39 cellular contexts compared by ENCODE assay signal in genomic region chr1:7712731-7713323, GRCh38.
"Had no signal": no experiment of that assay in that cellular context is flagged by ENCODE, and none has a peak within 500 bp of the region (broad histone marks: within the 10 kb centered on the region; RNA-seq: fewer than 3 reads in every experiment).

No MANE protein-coding gene starts in this region.

- H3K4me3 Mint-ChIP-seq: activated naive CD4-positive, alpha-beta T cell treated with anti-CD3 and anti-CD28 coated beads for 36 hours; activated naive CD4-positive, alpha-beta T cell treated with anti-CD3 and anti-CD28 coated beads, Interleukin-2, amount 10 ng/mL, durations not matched to agents 7 days and 5 days; activated naive CD4-positive, alpha-beta T cell treated with anti-CD3 and anti-CD28 coated beads, Interleukin-2, amount 50 U/mL, for 24 hours; activated naive CD8-positive, alpha-beta T cell; activated naive CD8-positive, alpha-beta T cell treated with anti-CD3 and anti-CD28 coated beads, Interleukin-2, amount 10 ng/mL, durations not matched to agents 7 days and 5 days; activated naive CD8-positive, alpha-beta T cell treated with anti-CD3 and anti-CD28 coated beads, Interleukin-2, amount 50 U/mL, for 24 hours; activated T-cell treated with anti-CD3 and anti-CD28 coated beads, Interleukin-2, amount 50 U/mL, for 24 hours; activated T-cell treated with anti-CD3 and anti-CD28 coated beads, Interleukin-2, amount 50 U/mL, for 4 hours; activated T-cell treated with anti-CD3 and anti-CD28 coated beads, Interleukin-2, amount 50 U/mL, for 72 hours; activated T-helper 1 cell treated with anti-CD3 and anti-CD28 coated beads, Interleukin-12 subunit alpha, Interleukin-12 subunit beta, Interleukin-2, Interleukin-4 antibody, amounts not matched to agents 30 ng/mL and 10 ng/mL and 1 ng/mL, durations not matched to agents 14 hours and 24 hours and 36 hours; activated T-helper 17 cell treated with anti-CD3 and anti-CD28 coated beads, Interleukin-2, amount 50 U/mL, for 72 hours; central memory CD8-positive, alpha-beta T cell had no signal

- H3K27ac Mint-ChIP-seq: activated naive CD4-positive, alpha-beta T cell treated with anti-CD3 and anti-CD28 coated beads for 36 hours; activated naive CD4-positive, alpha-beta T cell treated with anti-CD3 and anti-CD28 coated beads, Interleukin-2, amount 10 ng/mL, durations not matched to agents 7 days and 5 days; activated naive CD4-positive, alpha-beta T cell treated with anti-CD3 and anti-CD28 coated beads, Interleukin-2, amount 50 U/mL, for 24 hours; activated naive CD4-positive, alpha-beta T cell treated with anti-CD3 and anti-CD28 coated beads, Interleukin-2, amount 50 U/mL, for 72 hours; activated naive CD8-positive, alpha-beta T cell; activated naive CD8-positive, alpha-beta T cell treated with anti-CD3 and anti-CD28 coated beads, Interleukin-2, amount 10 ng/mL, durations not matched to agents 7 days and 5 days; activated naive CD8-positive, alpha-beta T cell treated with anti-CD3 and anti-CD28 coated beads, Interleukin-2, amount 50 U/mL, for 24 hours; activated T-cell treated with anti-CD3 and anti-CD28 coated beads, Interleukin-2, amount 50 U/mL, for 24 hours; activated T-cell treated with anti-CD3 and anti-CD28 coated beads, Interleukin-2, amount 50 U/mL, for 72 hours; activated T-helper 1 cell treated with anti-CD3 and anti-CD28 coated beads, Interleukin-12 subunit alpha, Interleukin-12 subunit beta, Interleukin-2, Interleukin-4 antibody, amounts not matched to agents 30 ng/mL and 10 ng/mL and 1 ng/mL, durations not matched to agents 14 hours and 24 hours and 36 hours; activated T-helper 17 cell treated with anti-CD3 and anti-CD28 coated beads, Interleukin-2, amount 50 U/mL, for 72 hours; activated T-helper 2 cell treated with anti-CD3 and anti-CD28 coated beads, Interferon-gamma antibody, Interleukin-2, Interleukin-4, amounts not matched to agents 10 μg/mL and 5 μg/mL and 100 μg/mL, durations not matched to agents 14 hours and 24 hours and 36 hours had no signal

- H3K27me3 Mint-ChIP-seq: activated T-helper 17 cell treated with anti-CD3 and anti-CD28 coated beads, Interleukin-2, amount 50 U/mL, for 72 hours had no signal

- ATAC-seq: activated naive CD4-positive, alpha-beta T cell treated with anti-CD3 and anti-CD28 coated beads, Interleukin-2, amount 50 U/mL, for 72 hours; activated naive CD8-positive, alpha-beta T cell treated with anti-CD3 and anti-CD28 coated beads, Interleukin-2, amount 50 U/mL, for 24 hours; activated T-cell treated with anti-CD3 and anti-CD28 coated beads, Interleukin-2, amount 50 U/mL, for 4 hours; activated T-cell treated with anti-CD3 and anti-CD28 coated beads, Interleukin-2, amount 50 U/mL, for 72 hours; activated T-helper 17 cell treated with anti-CD3 and anti-CD28 coated beads, Interleukin-2, amount 50 U/mL, for 72 hours; body of pancreas had no signal

- H3K27ac ChIP-seq: adrenal gland, ascending aorta, body of pancreas, brain microvascular endothelial cell, breast epithelium, cardiac muscle cell had no signal

- H3K36me3 ChIP-seq: adrenal gland, ascending aorta, brain microvascular endothelial cell, breast epithelium, cardiac muscle cell had no signal

- H3K4me1 Mint-ChIP-seq: activated naive CD4-positive, alpha-beta T cell treated with anti-CD3 and anti-CD28 coated beads, Interleukin-2, amount 10 ng/mL, durations not matched to agents 7 days and 5 days; activated naive CD4-positive, alpha-beta T cell treated with anti-CD3 and anti-CD28 coated beads, Interleukin-2, amount 50 U/mL, for 24 hours; activated naive CD8-positive, alpha-beta T cell treated with anti-CD3 and anti-CD28 coated beads, Interleukin-2, amount 10 ng/mL, durations not matched to agents 7 days and 5 days; activated naive CD8-positive, alpha-beta T cell treated with anti-CD3 and anti-CD28 coated beads, Interleukin-2, amount 50 U/mL, for 24 hours; activated T-helper 17 cell treated with anti-CD3 and anti-CD28 coated beads, Interleukin-2, amount 50 U/mL, for 72 hours; central memory CD8-positive, alpha-beta T cell had no signal

- DNase-seq: activated effector memory CD4-positive, alpha-beta T cell treated with anti-CD3 and anti-CD28 coated beads, Interleukin-2, amount 50 U/mL, for 16 hours; activated effector memory CD4-positive, alpha-beta T cell treated with Interleukin-2 at 50 U/mL for 16 hours; activated gamma-delta T cell; activated gamma-delta T cell treated with Interleukin-2 at 50 U/mL for 16 hours; activated naive CD4-positive, alpha-beta T cell; activated naive CD4-positive, alpha-beta T cell treated with anti-CD3 and anti-CD28 coated beads for 36 hours; activated naive CD4-positive, alpha-beta T cell treated with anti-CD3 and anti-CD28 coated beads, Interleukin-2, amount 10 ng/mL, durations not matched to agents 7 days and 5 days; activated naive CD4-positive, alpha-beta T cell treated with anti-CD3 and anti-CD28 coated beads, Interleukin-2, amount 50 U/mL, for 16 hours; activated naive CD4-positive, alpha-beta T cell treated with Interleukin-2 at 50 U/mL for 16 hours; activated naive CD8-positive, alpha-beta T cell treated with anti-CD3 and anti-CD28 coated beads, Interleukin-2, amount 10 ng/mL, durations not matched to agents 7 days and 5 days; activated naive CD8-positive, alpha-beta T cell treated with anti-CD3 and anti-CD28 coated beads, Interleukin-2, amount 50 U/mL, for 24 hours; activated T-cell treated with anti-CD3 and anti-CD28 coated beads for 4 hours; activated T-cell treated with anti-CD3 and anti-CD28 coated beads, Interleukin-2, amount 50 U/mL, for 1 hour; activated T-cell treated with anti-CD3 and anti-CD28 coated beads, Interleukin-2, amount 50 U/mL, for 24 hours; activated T-cell treated with anti-CD3 and anti-CD28 coated beads, Interleukin-2, amount 50 U/mL, for 4 hours; activated T-cell treated with anti-CD3 and anti-CD28 coated beads, Interleukin-2, amount 50 U/mL, for 48 hours; activated T-cell treated with anti-CD3 and anti-CD28 coated beads, Interleukin-2, amount 50 U/mL, for 72 hours; adrenal gland; amniotic stem cell; amygdala; anterior cingulate cortex; aorta; body of pancreas; brain microvascular endothelial cell; caudate nucleus; central memory CD4-positive, alpha-beta T cell; cerebellar nuclear complex had no signal

- H3K9me3 ChIP-seq: adrenal gland, ascending aorta, body of pancreas, breast epithelium had no signal

- H3K9me3 Mint-ChIP-seq: activated naive CD4-positive, alpha-beta T cell treated with anti-CD3 and anti-CD28 coated beads for 36 hours; activated naive CD4-positive, alpha-beta T cell treated with anti-CD3 and anti-CD28 coated beads, Interleukin-2, amount 10 ng/mL, durations not matched to agents 7 days and 5 days; activated naive CD4-positive, alpha-beta T cell treated with anti-CD3 and anti-CD28 coated beads, Interleukin-2, amount 50 U/mL, for 24 hours; activated naive CD4-positive, alpha-beta T cell treated with anti-CD3 and anti-CD28 coated beads, Interleukin-2, amount 50 U/mL, for 72 hours; activated naive CD8-positive, alpha-beta T cell treated with anti-CD3 and anti-CD28 coated beads, Interleukin-2, amount 10 ng/mL, durations not matched to agents 7 days and 5 days; activated naive CD8-positive, alpha-beta T cell treated with anti-CD3 and anti-CD28 coated beads, Interleukin-2, amount 50 U/mL, for 24 hours; activated T-cell treated with anti-CD3 and anti-CD28 coated beads, Interleukin-2, amount 50 U/mL, for 24 hours; activated T-cell treated with anti-CD3 and anti-CD28 coated beads, Interleukin-2, amount 50 U/mL, for 4 hours; activated T-cell treated with anti-CD3 and anti-CD28 coated beads, Interleukin-2, amount 50 U/mL, for 72 hours; activated T-helper 1 cell treated with anti-CD3 and anti-CD28 coated beads, Interleukin-12 subunit alpha, Interleukin-12 subunit beta, Interleukin-2, Interleukin-4 antibody, amounts not matched to agents 30 ng/mL and 10 ng/mL and 1 ng/mL, durations not matched to agents 14 hours and 24 hours and 36 hours; activated T-helper 17 cell treated with anti-CD3 and anti-CD28 coated beads, Interleukin-2, amount 50 U/mL, for 72 hours; activated T-helper 2 cell treated with anti-CD3 and anti-CD28 coated beads, Interferon-gamma antibody, Interleukin-2, Interleukin-4, amounts not matched to agents 10 μg/mL and 5 μg/mL and 100 μg/mL, durations not matched to agents 14 hours and 24 hours and 36 hours; central memory CD8-positive, alpha-beta T cell had no signal

- FAIRE-seq: astrocyte, bronchial epithelial cell had no signal

- H3K4me1 ChIP-seq: adrenal gland, ascending aorta, body of pancreas, breast epithelium had no signal

- H3K36me3 Mint-ChIP-seq: activated naive CD4-positive, alpha-beta T cell treated with anti-CD3 and anti-CD28 coated beads, Interleukin-2, amount 10 ng/mL, durations not matched to agents 7 days and 5 days; activated naive CD4-positive, alpha-beta T cell treated with anti-CD3 and anti-CD28 coated beads, Interleukin-2, amount 50 U/mL, for 24 hours; activated naive CD4-positive, alpha-beta T cell treated with anti-CD3 and anti-CD28 coated beads, Interleukin-2, amount 50 U/mL, for 72 hours; activated naive CD8-positive, alpha-beta T cell; activated naive CD8-positive, alpha-beta T cell treated with anti-CD3 and anti-CD28 coated beads, Interleukin-2, amount 10 ng/mL, durations not matched to agents 7 days and 5 days had no signal

- H3K4me3 ChIP-seq: adrenal gland, ascending aorta, body of pancreas, breast epithelium, cardiac muscle cell had no signal

- H3K27me3 ChIP-seq: adrenal gland, ascending aorta, body of pancreas, brain microvascular endothelial cell, breast epithelium had no signal
